In the genomic region with DNA sequence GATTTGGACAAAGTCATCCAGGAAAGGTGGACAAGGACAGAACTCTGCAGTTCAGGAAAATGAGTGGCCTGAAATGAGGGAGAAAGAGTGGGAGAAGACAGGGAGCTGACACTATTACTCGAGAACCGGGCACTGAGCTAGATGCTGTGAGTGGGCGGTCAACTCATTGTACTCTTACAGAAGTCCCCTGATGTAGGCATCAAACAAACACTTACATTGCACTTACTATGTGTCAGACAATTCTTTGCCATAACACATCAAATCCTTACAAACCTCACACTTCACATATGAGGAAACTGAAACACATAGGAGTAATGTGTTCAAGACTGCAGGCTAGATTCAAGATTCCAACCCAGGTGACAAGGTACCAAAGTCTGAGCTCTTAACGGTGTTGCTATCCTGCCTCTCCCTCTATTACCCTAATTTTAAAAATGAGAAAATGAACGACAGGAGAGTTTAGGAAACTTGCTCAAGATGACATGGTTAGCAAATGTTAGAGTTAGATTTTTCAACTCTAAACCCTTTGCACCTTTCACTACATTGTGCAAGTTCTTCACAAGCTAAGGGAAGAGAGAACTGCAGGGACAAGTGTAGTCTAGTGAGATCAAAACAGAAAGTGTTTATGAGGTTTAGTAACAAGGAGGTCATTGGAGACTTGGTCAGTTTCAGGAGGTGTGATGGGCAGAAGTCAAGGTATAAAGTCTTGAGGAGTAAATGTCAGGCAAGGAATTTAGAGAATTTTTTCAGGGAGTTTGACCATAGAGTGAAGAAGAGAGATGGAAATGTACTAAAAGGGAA, we compare ENCODE assay signal across 17 cellular contexts. TPM values are rescaled to one million over a fixed set of nuclear protein-coding genes. Genes with fewer than 3 reads are reported as not detected.
"Had no signal": no experiment of that assay in that cellular context is flagged by ENCODE, and none has a peak within 500 bp of the region (broad histone marks: within the 10 kb centered on the region; RNA-seq: fewer than 3 reads in every experiment).

No MANE protein-coding gene starts in this region.

- H3K27ac ChIP-seq: upper lobe of left lung, VCaP had no signal

- H3K36me3 ChIP-seq: upper lobe of left lung had no signal

- H3K4me3 ChIP-seq: upper lobe of left lung had no signal

- H3K9me3 ChIP-seq: upper lobe of left lung had no signal

- DNase-seq: activated CD4-positive, alpha-beta T cell treated with anti-CD3 and anti-CD28 coated beads for 1 hour; activated naive CD4-positive, alpha-beta T cell treated with anti-CD3 and anti-CD28 coated beads for 36 hours; activated naive CD8-positive, alpha-beta T cell treated with anti-CD3 and anti-CD28 coated beads, Interleukin-2, amount 50 U/mL, for 24 hours; naive B cell; stimulated activated CD4-positive, alpha-beta T cell treated with anti-CD3 and anti-CD28 coated beads, Interleukin-4, amount 100 ng/mL, for 24 hours; stimulated activated naive CD8-positive, alpha-beta T cell treated with anti-CD3 and anti-CD28 coated beads, Interleukin-15, Interleukin-2, amounts not matched to agents 100 U/mL and 50 U/mL, for 24 hours; T-helper 1 cell; T1000; upper lobe of left lung had no signal

- FAIRE-seq: bronchial epithelial cell had no signal

- ATAC-seq: activated naive CD8-positive, alpha-beta T cell treated with anti-CD3 and anti-CD28 coated beads, Interleukin-2, amount 50 U/mL, for 24 hours; SK-N-SH treated with all-trans-retinoic acid at 6 μM for 48 hours; stimulated activated naive CD8-positive, alpha-beta T cell treated with anti-CD3 and anti-CD28 coated beads, Interleukin-15, Interleukin-2, amounts not matched to agents 100 U/mL and 50 U/mL, for 24 hours had no signal

RNA-seq across cellular contexts. Expression of gene MEDAG, which starts 4.9 kb away (rescaled TPM):
- total RNA-seq: activated CD8-positive, alpha-beta memory T cell treated with anti-CD3 and anti-CD28 coated beads for 36 hours; activated naive CD4-positive, alpha-beta T cell treated with anti-CD3 and anti-CD28 coated beads for 36 hours; activated T-helper 2 cell treated with anti-CD3 and anti-CD28 coated beads, Interferon-gamma antibody, Interleukin-2, Interleukin-4, amounts not matched to agents 10 μg/mL and 5 μg/mL and 100 μg/mL, durations not matched to agents 14 hours and 24 hours and 36 hours had no signal

RNA-seq across cellular contexts. Expression of gene TEX26, which starts 31.3 kb away (rescaled TPM):
- total RNA-seq: activated CD8-positive, alpha-beta memory T cell treated with anti-CD3 and anti-CD28 coated beads for 36 hours; activated naive CD4-positive, alpha-beta T cell treated with anti-CD3 and anti-CD28 coated beads for 36 hours; activated T-helper 2 cell treated with anti-CD3 and anti-CD28 coated beads, Interferon-gamma antibody, Interleukin-2, Interleukin-4, amounts not matched to agents 10 μg/mL and 5 μg/mL and 100 μg/mL, durations not matched to agents 14 hours and 24 hours and 36 hours; astrocyte; bronchial epithelial cell; lung microvascular endothelial cell; renal cortical epithelial cell had no signal
